Comparison of ENCODE assay signal across 1 cellular context in genomic region chr2:120862254-120863172, GRCh38.
TF ChIP-seq lines count a peak whose summit lies in the region.

No MANE protein-coding gene starts in this region.

TF ChIP-seq in SK-N-SH treated with all-trans-retinoic acid at 6 μM for 48 hours, 23 proteins besides CTCF, POLR2A, EP300 and RAD21 (continued from another document):
- no peak for TF ChIP-seq TSHZ2 (CRISPR knock-in tag; IDR thresholded peaks at IDR 0.05)
- TF ChIP-seq ZFP3 (CRISPR knock-in tag; IDR thresholded peaks at IDR 0.05): no peak
- TF ChIP-seq GLIS3 (CRISPR knock-in tag; IDR thresholded peaks at IDR 0.05): no peak
- no peak for TF ChIP-seq OSR1 (CRISPR knock-in tag; IDR thresholded peaks at IDR 0.05)
- TF ChIP-seq RARB (CRISPR knock-in tag; IDR thresholded peaks at IDR 0.05): no peak
